ENCODE assay signal across 8 cellular contexts in the genomic region with DNA sequence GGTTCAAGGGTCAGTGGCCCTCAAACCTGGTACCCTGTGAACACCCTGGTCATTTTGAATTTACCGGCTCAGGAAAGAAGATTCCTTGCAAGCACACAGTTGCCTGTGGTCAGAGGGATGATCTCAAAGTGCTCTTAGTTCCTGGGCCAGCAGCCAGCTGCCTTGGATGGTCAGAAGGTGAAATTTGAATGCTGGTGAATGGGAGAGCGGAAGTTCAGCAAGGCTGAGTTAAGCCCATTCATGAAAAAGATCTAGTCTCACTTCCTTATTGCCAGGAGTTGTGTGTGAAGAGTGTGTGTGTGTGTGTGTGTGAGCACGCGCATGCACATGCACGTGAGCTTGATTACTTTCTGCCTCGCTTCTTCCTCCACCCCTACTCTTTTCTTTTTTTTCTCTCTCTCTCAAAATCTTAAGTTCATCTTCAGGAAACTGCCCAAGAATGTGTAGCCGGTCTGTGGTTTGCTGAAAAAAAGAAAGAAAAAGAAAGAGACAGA.
DNase-seq lines count a peak whose midpoint lies in the region; ATAC-seq, FAIRE-seq and TF ChIP-seq lines count a peak whose summit lies in the region.

No MANE protein-coding gene starts in this region.

- SMC1A ChIA-PET in GM12878 (lab: Charles Lee; ENCODE audit: uncharacterized antibody, unreplicated experiment) = interaction anchor here (0.8 to 13.3 kb wide), 11 partner anchors 10 to 157 kb away, joined by 3 to 395 read pairs (median 11); partner anchors contain the start of gene CCND2

- H3K36me3 ChIP-seq in Loucy (ENCODE audit: insufficient read depth, low read length) (no peaks in the 10 kb centered on the region), GM12878 (ENCODE audit: control insufficient read depth in 2 of 2, insufficient read depth in 2 of 2, low read length in 1 of 2) (no peaks in the 10 kb centered on the region)

- no peak for TF ChIP-seq CTCF in Loucy (conservative IDR thresholded peaks at IDR 0.05; ENCODE audit: low read length)
- TF ChIP-seq CTCF in GM12878 (IDR thresholded peaks at IDR 0.05 in 2 of 3, conservative IDR thresholded peaks at IDR 0.05 in 1 of 3; ENCODE audit: control insufficient read depth in 2 of 3, extremely low read depth in 1 of 3, insufficient read depth in 1 of 3, low read depth in 3 of 3, low read length in 3 of 3) = no peak
- TF ChIP-seq CTCF in mesothelial cell of epicardium (IDR thresholded peaks at IDR 0.05; ENCODE audit: unreplicated experiment) = no peak

- peaks cover 3% of the 10 kb centered on the region for H3K27me3 Mint-ChIP-seq in mesothelial cell of epicardium (ENCODE audit: low read depth)

- POLR2A ChIA-PET in GM12878 (lab: Charles Lee) = interaction anchor here (0.7 to 10.2 kb wide), 10 partner anchors 10 to 154 kb away, joined by 3 to 245 read pairs (median 19); partner anchors contain the start of gene CCND2

- no peaks in the 10 kb centered on the region for H3K9me3 Mint-ChIP-seq in mesothelial cell of epicardium

- peaks cover 21% of the 10 kb centered on the region for H3K4me1 ChIP-seq in Loucy (ENCODE audit: insufficient read depth, low read length, poor library complexity, severe bottlenecking)
- peaks cover 50% of the 10 kb centered on the region for H3K4me1 ChIP-seq in GM12878 (ENCODE audit: control insufficient read depth, insufficient read depth, low read length)

- H3K9ac ChIP-seq in Loucy (ENCODE audit: low read depth, low read length, poor library complexity, severe bottlenecking) (peak overlapping the region; percentile 28), GM12878 (ENCODE audit: control insufficient read depth, insufficient read depth, low read length) (peak overlapping the region; percentile 83)

- no peaks in the 10 kb centered on the region for H3K9me2 ChIP-seq in Loucy (replicated peaks; ENCODE audit: low read depth, low read length)

- peak overlapping the region; percentile 45 for H3K27ac Mint-ChIP-seq in mesothelial cell of epicardium

- H3F3A ChIP-seq in Loucy (ENCODE audit: low read depth) = no peaks in the 10 kb centered on the region

- peaks cover 23% of the 10 kb centered on the region for H3K4me1 Mint-ChIP-seq in mesothelial cell of epicardium

- H3K4me3 ChIP-seq in Loucy (ENCODE audit: low read length, poor library complexity, severe bottlenecking) (peak overlapping the region; percentile 26), GM12878 (peak overlapping the region; percentile 56)

- H3K9me3 ChIP-seq in Loucy (ENCODE audit: insufficient read depth, low read depth, low read length) (no peaks in the 10 kb centered on the region), GM12878 (replicated peaks; ENCODE audit: control insufficient read depth, insufficient read depth, low read length) (no peaks in the 10 kb centered on the region)

- no peaks in the 10 kb centered on the region for H3K36me3 Mint-ChIP-seq in mesothelial cell of epicardium

- TF ChIP-seq POLR2A in GM12892 (IDR thresholded peaks at IDR 0.05; ENCODE audit: low read depth, low read length) = no peak
- TF ChIP-seq POLR2A in GM12878 (IDR thresholded peaks at IDR 0.05; ENCODE audit: low read depth, low read length) = no peak

- no peaks in the 10 kb centered on the region for H3K79me2 ChIP-seq in Loucy (ENCODE audit: insufficient read depth, low read length)
- H3K79me2 ChIP-seq in GM12878 (ENCODE audit: control insufficient read depth, insufficient read depth, low read length) = peaks cover 13% of the 10 kb centered on the region

- CTCF ChIA-PET in GM12878 (lab: Yijun Ruan, JAX) = interaction anchor here (0.8 to 9.7 kb wide), 7 partner anchors 11 to 155 kb away, joined by 3 to 256 read pairs (median 32); partner anchors contain the start of gene CCND2

- 1% methylated on average over 7 of the region's 7 CpGs for WGBS in GM12878 (ENCODE audit: insufficient coverage, insufficient replicate concordance, low lambda C conversion rate, missing lambda C conversion rate)

- H2AFZ ChIP-seq in Loucy (ENCODE audit: low read length) (peak overlapping the region; percentile 75), GM12878 (ENCODE audit: control insufficient read depth, low read depth, low read length) (no peak overlapping the region)

- no TSS peak for BruUV-seq in GM12878 (replicated peaks; lab: Mats Ljungman, UMichigan)

- no peak overlapping the region for H3K4me3 Mint-ChIP-seq in mesothelial cell of epicardium

- FAIRE-seq in GM12892 (lab: Jason Lieb, UNC) (peak; percentile 100), GM12878 (lab: Jason Lieb, UNC) (peak; percentile 97)

- H3K4me2 ChIP-seq in Loucy (ENCODE audit: low read depth, low read length, poor library complexity, severe bottlenecking) = peak overlapping the region; percentile 70
- H3K4me2 ChIP-seq in GM12878 (ENCODE audit: control insufficient read depth, insufficient read depth) = peak overlapping the region; percentile 96

- no peak for TF ChIP-seq RAD21 in GM12878 (IDR thresholded peaks at IDR 0.05; ENCODE audit: insufficient read depth, low read depth, low read length)

- in situ Hi-C loops in GM12878 (cut with MboI) = no loop called here

- ATAC-seq in GM21619 (IDR thresholded peaks at IDR 0.05; ENCODE audit: unreplicated experiment) = peak; percentile 37
- peak; percentile 54 for ATAC-seq in GM12878

- DNase-seq in GM12892 (ENCODE audit: insufficient read length) = no peak
- DNase-seq in GM12878 (ENCODE audit: low read depth, low spot score) = peak; percentile 89
- DNase-seq in mesothelial cell of epicardium (ENCODE audit: low spot score in 2 of 2, unreplicated experiment in 2 of 2) = no peak
- no peak for DNase-seq in cerebellum (ENCODE audit: low spot score)
- DNase-seq in DMS 273 treated with DMSO at 0.1 percent for 48 hours (lab: John Stamatoyannopoulos, UW) = no peak
- no peak for DNase-seq in SK-N-DZ (ENCODE audit: low spot score)

- H4K20me1 ChIP-seq in Loucy (ENCODE audit: insufficient read depth, low read length, poor library complexity, severe bottlenecking) (no peaks in the 10 kb centered on the region), GM12878 (ENCODE audit: control insufficient read depth, insufficient read depth) (no peaks in the 10 kb centered on the region)

- H3K27ac ChIP-seq in GM12878 (ENCODE audit: control insufficient read depth, insufficient read depth) = peak overlapping the region; percentile 95

- H3K27me3 ChIP-seq in Loucy (ENCODE audit: insufficient read depth, low read length, poor library complexity, severe bottlenecking) (no peaks in the 10 kb centered on the region), GM12878 (replicated peaks in 1 of 2; ENCODE audit: control insufficient read depth in 2 of 2, insufficient read depth in 2 of 2, low read length in 1 of 2) (no peaks in the 10 kb centered on the region)

- peak; percentile 83 to 94; a peak in 3 of 4 replicates for TF ChIP-seq EP300 in GM12878 (IDR thresholded peaks at IDR 0.05; ENCODE audit: borderline replicate concordance in 1 of 2, control insufficient read depth in 1 of 2, low read depth in 2 of 2, low read length in 2 of 2)

- RAD21 ChIA-PET in GM12878 (lab: Charles Lee; ENCODE audit: unreplicated experiment) = interaction anchor here (0.8 to 10.4 kb wide), 12 partner anchors 10 to 180 kb away, joined by 3 to 360 read pairs (median 28); partner anchors contain the start of gene CCND2

- intact Hi-C loops in GM12878 (cut with micrococcal nuclease; ENCODE audit: unreplicated experiment) = loop anchor here (1.0 to 10.0 kb wide), 4 partner anchors 11 to 233 kb away; no protein-coding TSS in a partner anchor

TF ChIP-seq in GM12878, 131 proteins besides CTCF, POLR2A, EP300 and RAD21 (continues in another document):
- TF ChIP-seq, protein P1, sequence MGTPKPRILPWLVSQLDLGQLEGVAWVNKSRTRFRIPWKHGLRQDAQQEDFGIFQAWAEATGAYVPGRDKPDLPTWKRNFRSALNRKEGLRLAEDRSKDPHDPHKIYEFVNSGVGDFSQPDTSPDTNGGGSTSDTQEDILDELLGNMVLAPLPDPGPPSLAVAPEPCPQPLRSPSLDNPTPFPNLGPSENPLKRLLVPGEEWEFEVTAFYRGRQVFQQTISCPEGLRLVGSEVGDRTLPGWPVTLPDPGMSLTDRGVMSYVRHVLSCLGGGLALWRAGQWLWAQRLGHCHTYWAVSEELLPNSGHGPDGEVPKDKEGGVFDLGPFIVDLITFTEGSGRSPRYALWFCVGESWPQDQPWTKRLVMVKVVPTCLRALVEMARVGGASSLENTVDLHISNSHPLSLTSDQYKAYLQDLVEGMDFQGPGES (IDR thresholded peaks at IDR 0.05) = no peak
- TF ChIP-seq, protein P2, sequence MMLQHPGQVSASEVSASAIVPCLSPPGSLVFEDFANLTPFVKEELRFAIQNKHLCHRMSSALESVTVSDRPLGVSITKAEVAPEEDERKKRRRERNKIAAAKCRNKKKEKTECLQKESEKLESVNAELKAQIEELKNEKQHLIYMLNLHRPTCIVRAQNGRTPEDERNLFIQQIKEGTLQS (IDR thresholded peaks at IDR 0.05; ENCODE audit: borderline replicate concordance, extremely low read depth, low read depth, low read length) = no peak
- peak; percentile 81 for TF ChIP-seq ATF2 (IDR thresholded peaks at IDR 0.05; ENCODE audit: low read length)
- TF ChIP-seq BCL11A (IDR thresholded peaks at IDR 0.05; ENCODE audit: low read depth, low read length) = peak; percentile 73
- no peak for TF ChIP-seq CHD4 (IDR thresholded peaks at IDR 0.05)
